Comparison of ENCODE assay signal across 9 cellular contexts in genomic region chr9:37144762-37145161, GRCh38. TPM values are rescaled to one million over a fixed set of nuclear protein-coding genes. Genes with fewer than 3 reads are reported as not detected.
DNase-seq lines count a peak whose midpoint lies in the region; ATAC-seq and TF ChIP-seq lines count a peak whose summit lies in the region.
"Had no signal": no experiment of that assay in that cellular context is flagged by ENCODE, and none has a peak within 500 bp of the region (broad histone marks: within the 10 kb centered on the region; RNA-seq: fewer than 3 reads in every experiment).

No MANE protein-coding gene starts in this region.

- TF ChIP-seq EP300 in SK-N-SH (IDR thresholded peaks at IDR 0.05; ENCODE audit: borderline replicate concordance in 1 of 2, low read depth in 1 of 2, low read length in 1 of 2): no peak

- H3F3A ChIP-seq in SK-N-SH (replicated peaks; ENCODE audit: insufficient read depth): peaks cover 9% of the 10 kb centered on the region

- H3K27ac ChIP-seq in SK-N-SH (ENCODE audit: low read depth in 2 of 2, low read length in 1 of 2): no peak overlapping the region

- H3K4me3 Mint-ChIP-seq in immature natural killer cell: no peak overlapping the region
- H3K4me3 Mint-ChIP-seq: T-helper 17 cell had no signal

- H3K9me3 Mint-ChIP-seq in immature natural killer cell: no peaks in the 10 kb centered on the region

- H3K27me3 ChIP-seq in SK-N-SH (ENCODE audit: insufficient read depth): no peaks in the 10 kb centered on the region

- peak; percentile 60 for ATAC-seq in GM21529 (IDR thresholded peaks at IDR 0.05; ENCODE audit: unreplicated experiment)
- no peak for ATAC-seq in GM21360 (IDR thresholded peaks at IDR 0.05; ENCODE audit: unreplicated experiment)
- ATAC-seq: T-helper 17 cell had no signal

- no peak overlapping the region for H3K4me2 ChIP-seq in SK-N-SH

- peaks cover 64% of the 10 kb centered on the region for H3K79me2 ChIP-seq in SK-N-SH (ENCODE audit: insufficient read depth)

- no peaks in the 10 kb centered on the region for H3K9me3 ChIP-seq in SK-N-SH

- H3K9me2 ChIP-seq in SK-N-SH: no peaks in the 10 kb centered on the region

- peak overlapping the region in 4 of 6 donors; percentile 5 to 75 (median 40) for H3K27ac Mint-ChIP-seq in immature natural killer cell

- WGBS in SK-N-SH (ENCODE audit: low lambda C conversion rate): 74% methylated on average over 2 of the region's 2 CpGs

- no peak for TF ChIP-seq RAD21 in SK-N-SH (IDR thresholded peaks at IDR 0.05; ENCODE audit: low read length)

- peak; percentile 65 for DNase-seq in EL
- peak; percentile 59 for DNase-seq in NAMALWA (ENCODE audit: low spot score)
- DNase-seq in immature natural killer cell: no peak
- DNase-seq in effector CD8-positive, alpha-beta T cell (lab: John Stamatoyannopoulos, UW): no peak
- DNase-seq in DMS79 (lab: John Stamatoyannopoulos, UW): no peak
- DNase-seq in SK-N-SH: no peak
- DNase-seq: T-helper 17 cell had no signal

- CTCF ChIA-PET in SK-N-SH (lab: Yijun Ruan, JAX): no interaction called here

- H4K20me1 ChIP-seq in SK-N-SH (ENCODE audit: insufficient read depth): no peaks in the 10 kb centered on the region; the same call in 1 of the 2 replicates

- peaks cover 0 to 15% of the 10 kb centered on the region in 2 experiments; a peak in 2 of 4 replicates for H3K4me1 ChIP-seq in SK-N-SH (ENCODE audit: control insufficient read depth in 1 of 2, insufficient read depth in 2 of 2, low read depth in 1 of 2, low read length in 1 of 2)

- no peak overlapping the region for H3K9ac ChIP-seq in SK-N-SH

- peaks cover 22 to 39% of the 10 kb centered on the region in 2 donors for H3K4me1 Mint-ChIP-seq in immature natural killer cell

- H3K27me3 Mint-ChIP-seq in immature natural killer cell (ENCODE audit: low read depth in 3 of 3): no peaks in the 10 kb centered on the region
- H3K27me3 Mint-ChIP-seq: T-helper 17 cell had no signal

- H3K36me3 ChIP-seq in SK-N-SH (replicated peaks in 1 of 2; ENCODE audit: control insufficient read depth in 1 of 2, insufficient read depth in 2 of 2, low read length in 1 of 2): peaks cover 21 to 32% of the 10 kb centered on the region in 2 experiments

- TF ChIP-seq CTCF in SK-N-SH (IDR thresholded peaks at IDR 0.05): no peak

- H3K4me3 ChIP-seq in SK-N-SH (ENCODE audit: low read depth in 2 of 2, low read length in 1 of 2): no peak overlapping the region

- H3K36me3 Mint-ChIP-seq in immature natural killer cell: peaks cover 4 to 18% (median 17%) of the 10 kb centered on the region in 3 donors

- POLR2A ChIA-PET in SK-N-SH (lab: Yijun Ruan, JAX): no interaction called here

- H2AFZ ChIP-seq in SK-N-SH (ENCODE audit: low read depth): no peak overlapping the region

TF ChIP-seq in SK-N-SH, 30 proteins besides CTCF, POLR2A, EP300 and RAD21:
- no peak for TF ChIP-seq REST (IDR thresholded peaks at IDR 0.05; ENCODE audit: low read depth, low read length)
- no peak for TF ChIP-seq USF2 (IDR thresholded peaks at IDR 0.05; ENCODE audit: borderline replicate concordance, low read depth, low read length)
- TF ChIP-seq TCF12 (IDR thresholded peaks at IDR 0.05): no peak
- no peak for TF ChIP-seq ZBTB33 (IDR thresholded peaks at IDR 0.05; ENCODE audit: borderline replicate concordance, low read depth)
- no peak for TF ChIP-seq NFIC (IDR thresholded peaks at IDR 0.05; ENCODE audit: borderline replicate concordance)
- TF ChIP-seq IRF3 (IDR thresholded peaks at IDR 0.05; ENCODE audit: low read depth, low read length): no peak
- TF ChIP-seq TAF1 (IDR thresholded peaks at IDR 0.05; ENCODE audit: borderline replicate concordance, low read depth, low read length): no peak
- no peak for TF ChIP-seq RXRA (IDR thresholded peaks at IDR 0.05; ENCODE audit: borderline replicate concordance, low read depth)
TF ChIP-seq in SK-N-SH: peak in this region for 0.

RNA-seq across cellular contexts. Expression of gene ZCCHC7, which starts 24.4 kb away (rescaled TPM):
- polyA plus RNA-seq in immature natural killer cell (10 to 100 TPM; 21.1 to 23.8 (median 23.1) TPM), SK-N-SH (2012; rRNA removed) (12.6 and 14.2 TPM in 2 replicates)
- polyA plus RNA-seq in SK-N-SH (2012; cell fraction: cytosol; rRNA removed): 10.9 and 11.8 TPM in 2 replicates
- polyA plus RNA-seq in SK-N-SH (2012; cell fraction: nucleus; rRNA removed): 18.3 and 22.0 TPM in 2 replicates

Comparison
In these comparisons a context has a peak if more than half of its experiments do, and no peak if none do; other contexts are left out.
1. DNase-seq: peak in EL (single experiment) and NAMALWA (single experiment); none in immature natural killer cell (0 of 3), effector CD8-positive, alpha-beta T cell (single experiment), DMS79 (single experiment) and SK-N-SH (single experiment).